ENCODE assay signal across 16 cellular contexts in genomic region chr4:189660737-189661330, GRCh38.
"Had no signal": no experiment of that assay in that cellular context is flagged by ENCODE, and none has a peak within 500 bp of the region (broad histone marks: within the 10 kb centered on the region; RNA-seq: fewer than 3 reads in every experiment).

No MANE protein-coding gene starts in this region.

- H3K79me2 ChIP-seq: parathyroid adenoma had no signal

- DNase-seq: activated B cell treated with CpG ODN at 0.5 μM for 24 hours; activated CD4-positive, alpha-beta T cell treated with anti-CD3 and anti-CD28 coated beads for 4 hours; activated CD4-positive, alpha-beta T cell treated with anti-CD3 and anti-CD28 coated beads, Interleukin-2, amount 50 U/mL, for 48 hours; activated effector memory CD4-positive, alpha-beta T cell treated with Interleukin-2 at 50 U/mL for 16 hours; activated naive CD4-positive, alpha-beta T cell treated with anti-CD3 and anti-CD28 coated beads, Interleukin-2, amount 10 ng/mL, durations not matched to agents 7 days and 5 days; activated T-cell treated with anti-CD3 and anti-CD28 coated beads, Interleukin-2, amount 50 U/mL, for 72 hours; brain microvascular endothelial cell; caudate nucleus; effector memory CD4-positive, alpha-beta T cell; foreskin keratinocyte; stimulated activated CD4-positive, alpha-beta T cell treated with anti-CD3 and anti-CD28 coated beads, Interleukin-4, amount 100 ng/mL, for 24 hours; stimulated activated naive CD4-positive, alpha-beta T cell treated with Interleukin-2 at 50 U/mL for 16 hours; T-helper 9 cell; tibial artery had no signal

- H3K27me3 ChIP-seq: ascending aorta, brain microvascular endothelial cell, foreskin keratinocyte, tibial artery had no signal

- H2AFZ ChIP-seq: parathyroid adenoma had no signal

- H3K9me3 ChIP-seq: ascending aorta, tibial artery had no signal

- H3K36me3 ChIP-seq: ascending aorta, brain microvascular endothelial cell, tibial artery had no signal

- ATAC-seq: activated T-cell treated with anti-CD3 and anti-CD28 coated beads, Interleukin-2, amount 50 U/mL, for 72 hours; foreskin keratinocyte had no signal

- H3K4me1 ChIP-seq: ascending aorta, foreskin keratinocyte, parathyroid adenoma, tibial artery had no signal

- H3K27ac ChIP-seq: ascending aorta, brain microvascular endothelial cell, foreskin keratinocyte, parathyroid adenoma, tibial artery had no signal

- H3K4me3 ChIP-seq: ascending aorta, tibial artery had no signal
